ENCODE assay signal across 20 cellular contexts in genomic region chr20:62018437-62019143, GRCh38.
"Had no signal": no experiment of that assay in that cellular context is flagged by ENCODE, and none has a peak within 500 bp of the region (broad histone marks: within the 10 kb centered on the region; RNA-seq: fewer than 3 reads in every experiment).

No MANE protein-coding gene starts in this region.

- H3K27ac ChIP-seq: brain microvascular endothelial cell, foreskin keratinocyte, skin epidermis, upper lobe of right lung, VCaP had no signal

- H3K9me3 ChIP-seq: ovary, upper lobe of right lung had no signal

- H3K4me1 ChIP-seq: foreskin keratinocyte had no signal

- H3K27me3 ChIP-seq: brain microvascular endothelial cell, foreskin keratinocyte, ovary, upper lobe of right lung had no signal

- H3K4me3 ChIP-seq: ovary, skin epidermis, upper lobe of right lung had no signal

- H3K36me3 ChIP-seq: brain microvascular endothelial cell, ovary had no signal

- H3K9me3 Mint-ChIP-seq: activated naive CD4-positive, alpha-beta T cell treated with anti-CD3 and anti-CD28 coated beads, Interleukin-2, amount 50 U/mL, for 24 hours; natural killer cell; T-helper 2 cell treated with Interferon-gamma antibody and Interleukin-4, amounts not matched to agents 5 μg/mL and 100 μg/mL, for 36 hours had no signal

- H3K27ac Mint-ChIP-seq: activated CD8-positive, alpha-beta T cell treated with anti-CD3 and anti-CD28 coated beads, Interleukin-2, amount 10 ng/mL, durations not matched to agents 7 days and 5 days; activated naive CD4-positive, alpha-beta T cell treated with anti-CD3 and anti-CD28 coated beads, Interleukin-2, amount 50 U/mL, for 24 hours; T-helper 2 cell treated with Interferon-gamma antibody and Interleukin-4, amounts not matched to agents 5 μg/mL and 100 μg/mL, for 36 hours had no signal

- ATAC-seq: activated CD8-positive, alpha-beta T cell treated with anti-CD3 and anti-CD28 coated beads, Interleukin-2, amount 10 ng/mL, durations not matched to agents 7 days and 5 days; foreskin keratinocyte; left ventricle myocardium superior; natural killer cell; upper lobe of right lung had no signal

- H3K27me3 Mint-ChIP-seq: activated naive CD4-positive, alpha-beta T cell treated with anti-CD3 and anti-CD28 coated beads, Interleukin-2, amount 50 U/mL, for 24 hours had no signal

- DNase-seq: activated CD4-positive, alpha-beta T cell treated with anti-CD3 and anti-CD28 coated beads for 1 hour; activated CD4-positive, alpha-beta T cell treated with anti-CD3 and anti-CD28 coated beads, Interleukin-2, amount 50 U/mL, for 1 hour; activated CD8-positive, alpha-beta T cell treated with anti-CD3 and anti-CD28 coated beads, Interleukin-2, amount 10 ng/mL, durations not matched to agents 7 days and 5 days; activated gamma-delta T cell treated with Interleukin-2 at 50 U/mL for 16 hours; brain microvascular endothelial cell; caudate nucleus; dermis blood vessel endothelial cell; effector CD8-positive, alpha-beta T cell; foreskin keratinocyte; hippocampal formation; left ventricle myocardium superior; midbrain; natural killer cell; stimulated activated CD4-positive, alpha-beta T cell treated with anti-CD3 and anti-CD28 coated beads, Interleukin-1b, Interleukin-23, amount 100 ng/mL, for 48 hours; upper lobe of right lung had no signal

- H3K4me3 Mint-ChIP-seq: activated CD8-positive, alpha-beta T cell treated with anti-CD3 and anti-CD28 coated beads, Interleukin-2, amount 10 ng/mL, durations not matched to agents 7 days and 5 days; activated naive CD4-positive, alpha-beta T cell treated with anti-CD3 and anti-CD28 coated beads, Interleukin-2, amount 50 U/mL, for 24 hours; natural killer cell; T-helper 2 cell treated with Interferon-gamma antibody and Interleukin-4, amounts not matched to agents 5 μg/mL and 100 μg/mL, for 36 hours had no signal
